Comparison of ENCODE assay signal across 8 cellular contexts in genomic region chrX:100768679-100769338, GRCh38. TPM values are rescaled to one million over a fixed set of nuclear protein-coding genes. Genes with fewer than 3 reads are reported as not detected.
DNase-seq lines count a peak whose midpoint lies in the region; ATAC-seq and TF ChIP-seq lines count a peak whose summit lies in the region.

No MANE protein-coding gene starts in this region.

- no peak overlapping the region for H3K4me3 ChIP-seq in GM12865 (ENCODE audit: low read depth, low read length)
- no peak overlapping the region for H3K4me3 ChIP-seq in epithelial cell of proximal tubule (ENCODE audit: low read depth, low read length)

- H3K4me3 Mint-ChIP-seq in naive thymus-derived CD8-positive, alpha-beta T cell = no peak overlapping the region

- peaks cover 1 to 8% (median 4%) of the 10 kb centered on the region in 5 donors for H3K27me3 Mint-ChIP-seq in naive thymus-derived CD8-positive, alpha-beta T cell

- H3K4me1 Mint-ChIP-seq in naive thymus-derived CD8-positive, alpha-beta T cell = no peaks in the 10 kb centered on the region

- ATAC-seq in naive thymus-derived CD8-positive, alpha-beta T cell = peak; percentile 52 to 55
- no peak for ATAC-seq in GM21447 (IDR thresholded peaks at IDR 0.05; ENCODE audit: unreplicated experiment)

- H3K36me3 Mint-ChIP-seq in naive thymus-derived CD8-positive, alpha-beta T cell = no peaks in the 10 kb centered on the region

- DNase-seq in GM12865 (ENCODE audit: low read depth) = peak; percentile 69
- DNase-seq in HS-27A (ENCODE audit: low read depth) = peak; percentile 42
- DNase-seq in NOMO-1 treated with dmso at 0.1 percent for 144 hours (lab: John Stamatoyannopoulos, UW; ENCODE audit: unreplicated experiment) = peak; percentile 48
- peak; percentile 75 for DNase-seq in activated CD8-positive, alpha-beta memory T cell treated with anti-CD3 and anti-CD28 coated beads, Interleukin-2, amount 50 U/mL, for 24 hours (ENCODE audit: extremely low read depth)
- DNase-seq in epithelial cell of proximal tubule (ENCODE audit: low read depth) = no peak
- DNase-seq in naive thymus-derived CD8-positive, alpha-beta T cell = peak; percentile 60 to 90 (median 74)
- DNase-seq in stimulated activated naive CD4-positive, alpha-beta T cell (lab: John Stamatoyannopoulos, UW) = peak; percentile 43 to 88 (median 75)

- H3K9me3 Mint-ChIP-seq in naive thymus-derived CD8-positive, alpha-beta T cell = no peaks in the 10 kb centered on the region

- TF ChIP-seq CTCF in GM12865 (IDR thresholded peaks at IDR 0.05; ENCODE audit: insufficient read depth, low read depth, low read length, missing control alignments) = peak; percentile 94
- peak; percentile 96 for TF ChIP-seq CTCF in epithelial cell of proximal tubule (conservative IDR thresholded peaks at IDR 0.05; ENCODE audit: low read depth, low read length)

- H3K27ac Mint-ChIP-seq in naive thymus-derived CD8-positive, alpha-beta T cell = no peak overlapping the region

- POLR2A ChIA-PET in naive thymus-derived CD8-positive, alpha-beta T cell (lab: Charles Lee) = no interaction called here

RNA-seq across cellular contexts. Expression of gene SYTL4, which starts 36.9 kb away (rescaled TPM):
- total RNA-seq in epithelial cell of proximal tubule = 5.3 and 8.0 TPM in 2 replicates
- not detected for total RNA-seq in naive thymus-derived CD8-positive, alpha-beta T cell
- not detected for polyA plus RNA-seq in naive thymus-derived CD8-positive, alpha-beta T cell

RNA-seq across cellular contexts. Expression of gene CSTF2, which starts 51.4 kb away (rescaled TPM):
- 19.8 and 37.4 TPM in 2 replicates for total RNA-seq in epithelial cell of proximal tubule
- total RNA-seq in naive thymus-derived CD8-positive, alpha-beta T cell = 10 to 100 TPM; 12.7 to 15.2 TPM
- polyA plus RNA-seq in naive thymus-derived CD8-positive, alpha-beta T cell = 10 to 100 TPM in 1 of 3 donors, 1 to 10 TPM in 2; 6.8 to 13.7 (median 8.5) TPM
